Comparison of ENCODE assay signal across 8 cellular contexts in genomic region chr12:106136263-106136662, GRCh38. TPM values are rescaled to one million over a fixed set of nuclear protein-coding genes. Genes with fewer than 3 reads are reported as not detected.
DNase-seq lines count a peak whose midpoint lies in the region; ATAC-seq and TF ChIP-seq lines count a peak whose summit lies in the region.

No MANE protein-coding gene starts in this region.

- H3K27ac ChIP-seq in AG04450 (ENCODE audit: low read depth, low read length), result peak overlapping the region; percentile 22

- TF ChIP-seq CTCF in AG04450 (IDR thresholded peaks at IDR 0.05; ENCODE audit: low read depth, low read length) (peak; percentile 81), choroid plexus epithelial cell (conservative IDR thresholded peaks at IDR 0.05; ENCODE audit: low read depth, low read length) (peak; percentile 84)

- peak; percentile 51 for ATAC-seq in GM21529 (IDR thresholded peaks at IDR 0.05; ENCODE audit: unreplicated experiment)
- peak; percentile 36 for ATAC-seq in left colon
- no peak for ATAC-seq in HG03432 (IDR thresholded peaks at IDR 0.05; ENCODE audit: unreplicated experiment)

- intact Hi-C loops in left colon (cut with DNase I, micrococcal nuclease), result loop anchor here in 1 of 2 donors (2.0 to 5.0 kb wide), 2 partner anchors 429 to 715 kb away; no protein-coding TSS in a partner anchor

- CTCF ChIA-PET in AG04450 (lab: Charles Lee), result interaction anchor here (0.6 to 6.2 kb wide), 56 partner anchors 8 to 825 kb away, joined by 3 to 102 read pairs (median 4); no protein-coding TSS in a partner anchor

- POLR2A ChIA-PET in AG04450 (lab: Yijun Ruan, JAX), result interaction anchor here (0.5 kb wide), 1 partner anchor 313 kb away, joined by 4 read pairs; no protein-coding TSS in a partner anchor

- no peaks in the 10 kb centered on the region; the same call in 1 of the 2 replicates for H3K9me3 ChIP-seq in AG04450 (ENCODE audit: control insufficient read depth, insufficient read depth, low read length)

- DNase-seq in AG04450 (ENCODE audit: low read depth, low spot score) (peak; percentile 74), NCI-H2227 treated with DMSO at 0.1 percent for 48 hours (lab: John Stamatoyannopoulos, UW) (peak; percentile 84), choroid plexus epithelial cell (ENCODE audit: low read depth) (peak; percentile 92), left colon (peak; percentile 64 to 93)
- peak; percentile 62 to 70 for DNase-seq in activated CD4-positive, alpha-beta T cell treated with anti-CD3 and anti-CD28 coated beads for 24 hours (ENCODE audit: low read depth in 2 of 2)
- DNase-seq in stimulated activated CD4-positive, alpha-beta T cell treated with anti-CD3 and anti-CD28 coated beads, Interleukin-1b, Interleukin-23, amount 100 ng/mL, for 1 hour (ENCODE audit: low read depth in 2 of 2), result peak; percentile 22 to 65

- H3K4me3 ChIP-seq in AG04450 (ENCODE audit: low read depth, low read length) (peak overlapping the region; percentile 77), choroid plexus epithelial cell (ENCODE audit: low read depth, low read length) (peak overlapping the region; percentile 78)

- H3K27me3 ChIP-seq in AG04450 (ENCODE audit: control insufficient read depth, insufficient read depth, low read length), result no peaks in the 10 kb centered on the region

RNA-seq across cellular contexts. Expression of gene NUAK1, which starts 2.5 kb away (rescaled TPM):
- 6.5 and 8.3 TPM in 2 replicates for polyA plus RNA-seq in AG04450 (2011; rRNA removed)
- polyA minus RNA-seq in AG04450 (2011; rRNA and poly(A)+ RNA removed), result 10.6 TPM in 2 replicates
- total RNA-seq in left colon, result 1 to 10 TPM; 3.8 to 4.2 TPM
